ENCODE assay signal across 2 cellular contexts in the genomic region with DNA sequence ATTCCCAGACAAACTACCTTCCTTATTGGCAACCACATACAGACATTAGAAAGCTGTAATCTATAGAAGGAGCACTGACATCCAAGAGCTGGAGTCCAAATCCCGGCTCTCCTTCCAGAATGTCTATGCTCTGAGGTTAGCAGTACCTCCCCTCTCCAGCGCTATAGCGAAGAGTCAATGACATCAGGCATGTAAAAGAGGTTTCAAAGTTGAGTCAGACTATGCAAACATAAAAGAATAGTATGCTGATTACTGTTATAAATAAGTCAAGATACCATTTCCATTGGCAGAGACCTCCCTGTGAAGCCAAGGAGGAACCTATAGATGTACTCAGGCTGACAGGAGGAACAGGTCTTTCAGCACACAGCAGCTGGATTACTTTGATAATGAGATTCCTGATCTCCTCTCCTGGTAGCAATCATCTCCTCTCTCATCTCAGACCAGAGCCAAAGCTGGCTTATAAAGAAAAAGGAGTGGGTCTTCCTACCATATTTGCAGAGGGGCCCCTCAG.
TF ChIP-seq lines count a peak whose summit lies in the region.

No MANE protein-coding gene starts in this region.

TF ChIP-seq in IMR-90, 13 proteins besides CTCF, POLR2A, EP300 and RAD21:
- TF ChIP-seq SMC3 (IDR thresholded peaks at IDR 0.05; ENCODE audit: low read depth, low read length) (no peak), CEBPB (IDR thresholded peaks at IDR 0.05; ENCODE audit: low read depth, low read length) (no peak), RFX5 (IDR thresholded peaks at IDR 0.05; ENCODE audit: low read depth, low read length) (no peak)
- TF ChIP-seq, protein P1, sequence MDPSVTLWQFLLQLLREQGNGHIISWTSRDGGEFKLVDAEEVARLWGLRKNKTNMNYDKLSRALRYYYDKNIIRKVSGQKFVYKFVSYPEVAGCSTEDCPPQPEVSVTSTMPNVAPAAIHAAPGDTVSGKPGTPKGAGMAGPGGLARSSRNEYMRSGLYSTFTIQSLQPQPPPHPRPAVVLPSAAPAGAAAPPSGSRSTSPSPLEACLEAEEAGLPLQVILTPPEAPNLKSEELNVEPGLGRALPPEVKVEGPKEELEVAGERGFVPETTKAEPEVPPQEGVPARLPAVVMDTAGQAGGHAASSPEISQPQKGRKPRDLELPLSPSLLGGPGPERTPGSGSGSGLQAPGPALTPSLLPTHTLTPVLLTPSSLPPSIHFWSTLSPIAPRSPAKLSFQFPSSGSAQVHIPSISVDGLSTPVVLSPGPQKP (IDR thresholded peaks at IDR 0.05; ENCODE audit: borderline replicate concordance, low read depth, low read length) = no peak

TF ChIP-seq in K562, 482 proteins besides CTCF, POLR2A, EP300 and RAD21:
- peak; percentile 41; the same call in 1 of the 2 replicates for TF ChIP-seq TCF3 (CRISPR knock-in tag; IDR thresholded peaks at IDR 0.05)
- TF ChIP-seq MEIS2 (IDR thresholded peaks at IDR 0.05; ENCODE audit: partially characterized antibody) = peak; percentile 16
- TF ChIP-seq ZC3H8 (IDR thresholded peaks at IDR 0.05) = no peak
